23 cellular contexts compared by ENCODE assay signal in the genomic region with DNA sequence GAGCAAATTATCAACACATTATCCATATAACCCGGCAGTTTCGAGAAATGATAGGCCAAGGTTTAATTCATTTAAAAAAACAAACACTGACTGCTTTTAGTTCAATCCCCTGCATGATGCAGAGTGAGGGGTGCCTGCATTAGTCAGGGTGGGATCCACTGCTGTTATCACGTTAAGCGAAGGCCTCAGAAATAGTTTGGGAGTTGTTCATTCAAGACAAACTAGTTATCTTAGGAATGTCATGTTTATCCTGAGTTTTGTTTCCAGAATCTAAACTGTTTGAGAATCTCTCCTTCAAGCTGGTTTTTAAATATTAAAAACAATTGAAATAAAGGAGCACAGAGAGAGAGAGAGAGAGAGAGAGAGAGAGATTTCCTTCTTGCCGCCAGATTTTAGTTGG. TPM values are rescaled to one million over a fixed set of nuclear protein-coding genes. Genes with fewer than 3 reads are reported as not detected.
A peak's percentile ranks its signal among the peaks of the same experiment; 100 is the strongest.
DNase-seq lines count a peak whose midpoint lies in the region; TF ChIP-seq lines count a peak whose summit lies in the region.
"Had no signal": no experiment of that assay in that cellular context is flagged by ENCODE, and none has a peak within 500 bp of the region (broad histone marks: within the 10 kb centered on the region; RNA-seq: fewer than 3 reads in every experiment).

No MANE protein-coding gene starts in this region.

- H3K9me3 Mint-ChIP-seq in osteocyte (ENCODE audit: unreplicated experiment) = no peaks in the 10 kb centered on the region

- no peak overlapping the region for H3K27ac ChIP-seq in AG04450 (ENCODE audit: low read depth, low read length)
- peak overlapping the region; percentile 42 for H3K27ac ChIP-seq in SJSA1
- H3K27ac ChIP-seq: 22Rv1, A549, BLaER1 had no signal

- H3K4me3 Mint-ChIP-seq in osteocyte (ENCODE audit: unreplicated experiment) = no peak overlapping the region
- H3K4me3 Mint-ChIP-seq: CD14-positive monocyte; CD4-positive, alpha-beta memory T cell; CD4-positive, CD25-positive, alpha-beta regulatory T cell; CD8-positive, alpha-beta memory T cell had no signal

- H3K36me3 ChIP-seq in SJSA1 = no peaks in the 10 kb centered on the region
- H3K36me3 ChIP-seq: BE2C, BLaER1 had no signal

- TF ChIP-seq CTCF in AG04450 (IDR thresholded peaks at IDR 0.05; ENCODE audit: low read depth, low read length) = no peak
- no peak for TF ChIP-seq CTCF in osteocyte (IDR thresholded peaks at IDR 0.05)

- peaks cover 22% of the 10 kb centered on the region for H3K4me1 Mint-ChIP-seq in osteocyte (ENCODE audit: unreplicated experiment)
- H3K4me1 Mint-ChIP-seq: CD4-positive, alpha-beta memory T cell; CD4-positive, CD25-positive, alpha-beta regulatory T cell; CD8-positive, alpha-beta memory T cell had no signal

- H3K27me3 ChIP-seq in AG04450 (ENCODE audit: control insufficient read depth, insufficient read depth, low read length) = no peaks in the 10 kb centered on the region
- no peaks in the 10 kb centered on the region for H3K27me3 ChIP-seq in SJSA1 (replicated peaks)
- H3K27me3 ChIP-seq: BE2C, BLaER1 had no signal

- peaks cover 62% of the 10 kb centered on the region for H3K4me1 ChIP-seq in SJSA1 (replicated peaks)
- H3K4me1 ChIP-seq: A549, BE2C had no signal

- H3K27ac Mint-ChIP-seq in osteocyte (ENCODE audit: unreplicated experiment) = peak overlapping the region; percentile 45
- H3K27ac Mint-ChIP-seq: CD14-positive monocyte; CD4-positive, alpha-beta memory T cell; CD4-positive, CD25-positive, alpha-beta regulatory T cell; CD8-positive, alpha-beta memory T cell had no signal

- CTCF ChIA-PET in AG04450 (lab: Charles Lee) = interaction anchor here (1.0 to 4.8 kb wide), 3 partner anchors 13 to 102 kb away, joined by 3 to 35 read pairs (median 8); no protein-coding TSS in a partner anchor

- DNase-seq in AG04450 (ENCODE audit: low read depth, low spot score) (peak; percentile 43), SJSA1 (ENCODE audit: low read depth in 1 of 2, low spot score in 2 of 2) (peak; percentile 69 to 71), osteocyte (ENCODE audit: extremely low spot score, unreplicated experiment) (no peak), NCI-H187 treated with DMSO at 0.1 percent for 48 hours (lab: John Stamatoyannopoulos, UW) (no peak), NCI-H82 (lab: John Stamatoyannopoulos, UW) (no peak)
- no peak for DNase-seq in activated effector memory CD4-positive, alpha-beta T cell treated with anti-CD3 and anti-CD28 coated beads, Interleukin-2, amount 50 U/mL, for 16 hours
- DNase-seq: BE2C; C1 segment of cervical spinal cord; CD4-positive, alpha-beta memory T cell; CD4-positive, CD25-positive, alpha-beta regulatory T cell; CD8-positive, alpha-beta memory T cell; COR-L47; DMS 273 treated with DMSO at 0.1 percent for 48 hours; DMS153; DMS53; DMS79; DND-41; EL; GF-D8 had no signal

- H3K27me3 Mint-ChIP-seq in osteocyte (ENCODE audit: unreplicated experiment) = no peaks in the 10 kb centered on the region

- H3K9me3 ChIP-seq in AG04450 (ENCODE audit: control insufficient read depth, insufficient read depth, low read length) (no peaks in the 10 kb centered on the region; the same call in 1 of the 2 replicates), SJSA1 (replicated peaks) (no peaks in the 10 kb centered on the region)
- H3K9me3 ChIP-seq: A549, BE2C, BLaER1 had no signal

- H3K36me3 Mint-ChIP-seq in osteocyte (ENCODE audit: unreplicated experiment) = no peaks in the 10 kb centered on the region
- H3K36me3 Mint-ChIP-seq: CD14-positive monocyte; CD4-positive, alpha-beta memory T cell; CD4-positive, CD25-positive, alpha-beta regulatory T cell; CD8-positive, alpha-beta memory T cell had no signal

- POLR2A ChIA-PET in AG04450 (lab: Yijun Ruan, JAX) = interaction anchor here (1.0 kb wide), 1 partner anchor 12 kb away, joined by 4 read pairs; no protein-coding TSS in a partner anchor

- no peak overlapping the region for H3K4me3 ChIP-seq in AG04450 (ENCODE audit: low read depth, low read length)
- H3K4me3 ChIP-seq in SJSA1 = no peak overlapping the region
- H3K4me3 ChIP-seq: A549, BLaER1 had no signal

RNA-seq across cellular contexts. Expression of gene PFKP, which starts 36.6 kb away (rescaled TPM):
- 122 and 135 TPM in 2 replicates for polyA plus RNA-seq in AG04450 (2011; rRNA removed)
- polyA minus RNA-seq in AG04450 (2011; rRNA and poly(A)+ RNA removed) = 103 and 128 TPM in 2 replicates
- total RNA-seq in SJSA1 (2014; rRNA removed; shearing (Covaris generic)) = 515 and 604 TPM in 2 replicates
- 150 and 158 TPM in 2 replicates for total RNA-seq in osteocyte

Comparison
In these comparisons a context has a peak if more than half of its experiments do, and no peak if none do; other contexts are left out.
1. DNase-seq: peak in AG04450 (single experiment) and SJSA1 (2 of 2); none in osteocyte (single experiment), activated effector memory CD4-positive, alpha-beta T cell treated with anti-CD3 and anti-CD28 coated beads, Interleukin-2, amount 50 U/mL, for 16 hours (single experiment), NCI-H187 treated with DMSO at 0.1 percent for 48 hours (single experiment) and NCI-H82 (single experiment).